Comparison of ENCODE assay signal across 8 cellular contexts in genomic region chr21:25734654-25735220, GRCh38. TPM values are rescaled to one million over a fixed set of nuclear protein-coding genes. Genes with fewer than 3 reads are reported as not detected.
DNase-seq lines count a peak whose midpoint lies in the region; ATAC-seq, FAIRE-seq and TF ChIP-seq lines count a peak whose summit lies in the region.

ATP5PF (minus strand) TSS chr21:25734904; CDS start chr21:25729794, 5,110 bp downstream.
GABPA (plus strand) TSS chr21:25734972; CDS start chr21:25741599, 6,627 bp downstream.

- DNase-seq in AG20443 (ENCODE audit: low spot score) (peak; percentile 95), NCI-H510A (lab: John Stamatoyannopoulos, UW) (peak; percentile 96), cerebellum (ENCODE audit: low spot score) (peak; percentile 94), kidney (peak; percentile 99)
- DNase-seq in activated CD4-positive, alpha-beta T cell treated with anti-CD3 and anti-CD28 coated beads for 1 hour: peak; percentile 96
- peak; percentile 97 for DNase-seq in stimulated activated CD4-positive, alpha-beta T cell treated with anti-CD3 and anti-CD28 coated beads, Interleukin-15, amount 100 ng/mL, for 24 hours

- H3K27ac ChIP-seq in kidney (ENCODE audit: low read depth in 2 of 2, low read length in 2 of 2): peak within 1 kb of the TSS; percentile 99 to 100

- no peak for TF ChIP-seq CTCF in kidney (IDR thresholded peaks at IDR 0.05; ENCODE audit: borderline replicate concordance, extremely low read depth, insufficient read depth)

- H3K9ac ChIP-seq in kidney (ENCODE audit: low read length in 2 of 2): peak within 1 kb of the TSS; percentile 86 to 94

- intact Hi-C loops in kidney (cut with DNase I): no loop called here

- peak within 1 kb of the TSS; percentile 90 to 99 for H3K4me3 ChIP-seq in kidney (ENCODE audit: low read length in 2 of 2)

- ATAC-seq in HG03432 (IDR thresholded peaks at IDR 0.05; ENCODE audit: unreplicated experiment): peak; percentile 90

- peak; percentile 82 for FAIRE-seq in kidney (lab: Jason Lieb, UNC)

- H3K36me3 ChIP-seq in kidney (ENCODE audit: control insufficient read depth in 1 of 2, insufficient read depth in 2 of 2, low read length in 2 of 2): peaks cover 1 to 5% of the 10 kb centered on the region in 2 donors

- peak; percentile 88 for TF ChIP-seq POLR2A in GM19099 (IDR thresholded peaks at IDR 0.05; ENCODE audit: extremely low read depth, insufficient read length, low read depth)

- H3K4me1 ChIP-seq in kidney (ENCODE audit: control insufficient read depth in 1 of 2, insufficient read depth in 1 of 2, low read depth in 1 of 2, low read length in 2 of 2): peaks cover 7 to 13% of the 10 kb centered on the region in 2 donors

- H3K9me3 ChIP-seq in kidney (ENCODE audit: control insufficient read depth in 1 of 2, low read length in 2 of 2): no peaks in the 10 kb centered on the region

RNA-seq across cellular contexts. Expression of gene ATP5PF, which starts in this region (rescaled TPM):
- total RNA-seq in cerebellum (46.1 TPM), kidney (117 TPM)
- polyA plus RNA-seq in kidney (ENCODE audit: insufficient read depth, low read depth, low replicate concordance): 998 TPM

RNA-seq across cellular contexts. Expression of gene GABPA, which starts in this region (rescaled TPM):
- total RNA-seq in cerebellum (34.7 TPM), kidney (22.5 TPM)
- polyA plus RNA-seq in kidney (ENCODE audit: insufficient read depth, low read depth, low replicate concordance): 6.1 TPM

Comparison
In these comparisons a context has a peak if more than half of its experiments do, and no peak if none do; other contexts are left out.
1. Peak in every context shown above with its lines: DNase-seq, ATAC-seq, H3K4me3 ChIP-seq and H3K27ac ChIP-seq.